Comparison of ENCODE assay signal across 31 cellular contexts in genomic region chr2:133039531-133039930, GRCh38.
"Had no signal": no experiment of that assay in that cellular context is flagged by ENCODE, and none has a peak within 500 bp of the region (broad histone marks: within the 10 kb centered on the region; RNA-seq: fewer than 3 reads in every experiment).

No MANE protein-coding gene starts in this region.

- H3K27ac ChIP-seq: adrenal gland, ascending aorta, body of pancreas, brain microvascular endothelial cell, breast epithelium, VCaP had no signal

- H3K9me3 ChIP-seq: adrenal gland, ascending aorta, body of pancreas had no signal

- H3K27ac Mint-ChIP-seq: activated B cell treated with CpG ODN at 0.5 μM for 24 hours; activated CD4-positive, alpha-beta memory T cell treated with anti-CD3 and anti-CD28 coated beads, Interleukin-2, amount 10 ng/mL, durations not matched to agents 7 days and 5 days; activated CD4-positive, alpha-beta T cell treated with anti-CD3 and anti-CD28 coated beads, Interleukin-2, amount 10 ng/mL, durations not matched to agents 7 days and 5 days; activated CD8-positive, alpha-beta memory T cell treated with anti-CD3 and anti-CD28 coated beads, Interleukin-2, amount 10 ng/mL, durations not matched to agents 7 days and 5 days; activated CD8-positive, alpha-beta T cell treated with anti-CD3 and anti-CD28 coated beads, Interleukin-2, amount 10 ng/mL, durations not matched to agents 7 days and 5 days; activated naive CD4-positive, alpha-beta T cell treated with anti-CD3 and anti-CD28 coated beads for 36 hours; activated naive CD4-positive, alpha-beta T cell treated with anti-CD3 and anti-CD28 coated beads, Interleukin-2, amount 50 U/mL, for 72 hours; activated naive CD8-positive, alpha-beta T cell treated with anti-CD3 and anti-CD28 coated beads for 36 hours; activated T-cell treated with anti-CD3 and anti-CD28 coated beads, Interleukin-2, amount 50 U/mL, for 24 hours; activated T-helper 2 cell treated with anti-CD3 and anti-CD28 coated beads, Interferon-gamma antibody, Interleukin-2, Interleukin-4, amounts not matched to agents 10 μg/mL and 5 μg/mL and 100 μg/mL, durations not matched to agents 14 hours and 24 hours and 36 hours; T-cell; T-helper 17 cell had no signal

- H3K36me3 Mint-ChIP-seq: activated CD8-positive, alpha-beta memory T cell treated with anti-CD3 and anti-CD28 coated beads, Interleukin-2, amount 10 ng/mL, durations not matched to agents 7 days and 5 days; activated naive CD8-positive, alpha-beta T cell treated with anti-CD3 and anti-CD28 coated beads for 36 hours; T-cell had no signal

- H3K4me1 ChIP-seq: adrenal gland, ascending aorta, body of pancreas, breast epithelium had no signal

- ATAC-seq: activated CD8-positive, alpha-beta memory T cell treated with anti-CD3 and anti-CD28 coated beads, Interleukin-2, amount 10 ng/mL, durations not matched to agents 7 days and 5 days; activated CD8-positive, alpha-beta T cell treated with anti-CD3 and anti-CD28 coated beads, Interleukin-2, amount 10 ng/mL, durations not matched to agents 7 days and 5 days; activated naive CD4-positive, alpha-beta T cell treated with anti-CD3 and anti-CD28 coated beads, Interleukin-2, amount 50 U/mL, for 72 hours; body of pancreas; T-cell; T-helper 17 cell had no signal

- H3K27me3 ChIP-seq: adrenal gland, ascending aorta, body of pancreas, brain microvascular endothelial cell, breast epithelium had no signal

- H3K36me3 ChIP-seq: adrenal gland, ascending aorta, brain microvascular endothelial cell, breast epithelium had no signal

- H3K4me3 ChIP-seq: adrenal gland, ascending aorta, body of pancreas, breast epithelium had no signal

- DNase-seq: activated B cell treated with CpG ODN at 0.5 μM for 24 hours; activated CD4-positive, alpha-beta memory T cell treated with anti-CD3 and anti-CD28 coated beads, Interleukin-2, amount 10 ng/mL, durations not matched to agents 7 days and 5 days; activated CD4-positive, alpha-beta T cell treated with anti-CD3 and anti-CD28 coated beads for 48 hours; activated CD4-positive, alpha-beta T cell treated with anti-CD3 and anti-CD28 coated beads, Interleukin-2, amount 10 ng/mL, durations not matched to agents 7 days and 5 days; activated CD4-positive, alpha-beta T cell treated with anti-CD3 and anti-CD28 coated beads, Interleukin-2, amount 50 U/mL, for 48 hours; activated CD4-positive, CD25-positive, alpha-beta regulatory T cell treated with anti-CD3 and anti-CD28 coated beads, Interleukin-2, amount 50 U/mL, for 72 hours; activated CD8-positive, alpha-beta memory T cell treated with anti-CD3 and anti-CD28 coated beads for 24 hours; activated CD8-positive, alpha-beta memory T cell treated with anti-CD3 and anti-CD28 coated beads, Interleukin-2, amount 10 ng/mL, durations not matched to agents 7 days and 5 days; activated CD8-positive, alpha-beta memory T cell treated with anti-CD3 and anti-CD28 coated beads, Interleukin-2, amount 50 U/mL, for 48 hours; activated CD8-positive, alpha-beta T cell treated with anti-CD3 and anti-CD28 coated beads, Interleukin-2, amount 10 ng/mL, durations not matched to agents 7 days and 5 days; activated effector memory CD4-positive, alpha-beta T cell treated with Interleukin-2 at 50 U/mL for 16 hours; activated gamma-delta T cell treated with Interleukin-2 at 50 U/mL for 16 hours; activated naive CD4-positive, alpha-beta T cell; activated naive CD4-positive, alpha-beta T cell treated with anti-CD3 and anti-CD28 coated beads for 36 hours; activated naive CD4-positive, alpha-beta T cell treated with anti-CD3 and anti-CD28 coated beads, Interleukin-2, amount 50 U/mL, for 16 hours; activated naive CD8-positive, alpha-beta T cell treated with anti-CD3 and anti-CD28 coated beads for 36 hours; activated T-cell treated with anti-CD3 and anti-CD28 coated beads, Interleukin-2, amount 50 U/mL, for 24 hours; activated T-cell treated with anti-CD3 and anti-CD28 coated beads, Interleukin-2, amount 50 U/mL, for 48 hours; adrenal gland; amygdala; anterior cingulate cortex; body of pancreas; central memory CD4-positive, alpha-beta T cell; T-cell; T-helper 17 cell had no signal

- H3K4me3 Mint-ChIP-seq: activated B cell treated with CpG ODN at 0.5 μM for 24 hours; activated CD4-positive, alpha-beta memory T cell treated with anti-CD3 and anti-CD28 coated beads, Interleukin-2, amount 10 ng/mL, durations not matched to agents 7 days and 5 days; activated CD4-positive, alpha-beta T cell treated with anti-CD3 and anti-CD28 coated beads, Interleukin-2, amount 10 ng/mL, durations not matched to agents 7 days and 5 days; activated CD8-positive, alpha-beta memory T cell treated with anti-CD3 and anti-CD28 coated beads, Interleukin-2, amount 10 ng/mL, durations not matched to agents 7 days and 5 days; activated CD8-positive, alpha-beta T cell treated with anti-CD3 and anti-CD28 coated beads, Interleukin-2, amount 10 ng/mL, durations not matched to agents 7 days and 5 days; activated naive CD4-positive, alpha-beta T cell treated with anti-CD3 and anti-CD28 coated beads for 36 hours; activated naive CD8-positive, alpha-beta T cell treated with anti-CD3 and anti-CD28 coated beads for 36 hours; activated T-cell treated with anti-CD3 and anti-CD28 coated beads, Interleukin-2, amount 50 U/mL, for 24 hours; T-cell; T-helper 17 cell had no signal

- H3K27me3 Mint-ChIP-seq: activated B cell treated with CpG ODN at 0.5 μM for 24 hours; activated CD4-positive, alpha-beta memory T cell treated with anti-CD3 and anti-CD28 coated beads, Interleukin-2, amount 10 ng/mL, durations not matched to agents 7 days and 5 days; activated CD4-positive, alpha-beta T cell treated with anti-CD3 and anti-CD28 coated beads, Interleukin-2, amount 10 ng/mL, durations not matched to agents 7 days and 5 days; activated CD8-positive, alpha-beta memory T cell treated with anti-CD3 and anti-CD28 coated beads, Interleukin-2, amount 10 ng/mL, durations not matched to agents 7 days and 5 days; activated naive CD8-positive, alpha-beta T cell treated with anti-CD3 and anti-CD28 coated beads for 36 hours; activated T-cell treated with anti-CD3 and anti-CD28 coated beads, Interleukin-2, amount 50 U/mL, for 24 hours; T-cell; T-helper 17 cell had no signal

- H3K4me1 Mint-ChIP-seq: activated B cell treated with CpG ODN at 0.5 μM for 24 hours; activated CD4-positive, alpha-beta memory T cell treated with anti-CD3 and anti-CD28 coated beads, Interleukin-2, amount 10 ng/mL, durations not matched to agents 7 days and 5 days; activated CD4-positive, alpha-beta T cell treated with anti-CD3 and anti-CD28 coated beads, Interleukin-2, amount 10 ng/mL, durations not matched to agents 7 days and 5 days; activated CD8-positive, alpha-beta memory T cell treated with anti-CD3 and anti-CD28 coated beads, Interleukin-2, amount 10 ng/mL, durations not matched to agents 7 days and 5 days; activated naive CD8-positive, alpha-beta T cell treated with anti-CD3 and anti-CD28 coated beads for 36 hours; T-cell; T-helper 17 cell had no signal
